In the genomic region with DNA sequence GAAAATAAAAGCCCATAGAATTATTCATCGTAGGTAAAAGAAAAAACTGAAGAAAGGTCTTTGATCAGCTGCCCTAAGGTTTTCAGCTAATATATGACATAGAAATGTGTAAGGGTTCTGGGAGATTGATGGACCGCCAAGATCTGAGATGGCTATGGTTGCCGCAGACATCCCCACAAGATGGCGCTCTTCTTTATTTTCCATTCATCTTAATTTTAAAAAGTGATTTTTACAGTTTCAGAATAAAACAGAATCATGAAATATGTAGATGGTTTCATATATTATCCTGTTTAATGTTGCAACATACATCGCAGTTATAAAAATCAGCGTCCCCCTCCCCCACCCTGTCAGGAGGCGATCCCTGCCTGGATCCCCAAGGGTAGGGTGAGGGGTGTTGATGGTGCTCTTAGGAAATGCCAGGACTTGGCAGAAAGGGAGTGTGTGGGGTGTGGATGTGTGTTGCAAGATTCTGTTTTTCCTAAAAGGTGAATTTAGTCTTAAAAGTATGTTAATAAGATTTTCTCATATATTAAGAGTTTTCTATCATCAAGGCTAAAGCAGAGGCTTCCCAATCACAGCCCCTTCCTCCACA, we compare ENCODE assay signal across 9 cellular contexts.
DNase-seq lines count a peak whose midpoint lies in the region; ATAC-seq, FAIRE-seq and TF ChIP-seq lines count a peak whose summit lies in the region.
"Had no signal": no experiment of that assay in that cellular context is flagged by ENCODE, and none has a peak within 500 bp of the region (broad histone marks: within the 10 kb centered on the region; RNA-seq: fewer than 3 reads in every experiment).

No MANE protein-coding gene starts in this region.

- H3K9me3 Mint-ChIP-seq in activated naive CD8-positive, alpha-beta T cell treated with anti-CD3 and anti-CD28 coated beads, Interleukin-2, amount 50 U/mL, for 24 hours = no peaks in the 10 kb centered on the region
- no peaks in the 10 kb centered on the region for H3K9me3 Mint-ChIP-seq in activated naive CD8-positive, alpha-beta T cell treated with anti-CD3 and anti-CD28 coated beads for 36 hours
- H3K9me3 Mint-ChIP-seq: central memory CD8-positive, alpha-beta T cell had no signal

- H3K9me2 ChIP-seq in PC-9 (ENCODE audit: insufficient read depth) = no peaks in the 10 kb centered on the region

- H3K27me3 Mint-ChIP-seq in activated naive CD8-positive, alpha-beta T cell treated with anti-CD3 and anti-CD28 coated beads, Interleukin-2, amount 50 U/mL, for 24 hours = peaks cover 45% of the 10 kb centered on the region
- peaks cover 53% of the 10 kb centered on the region for H3K27me3 Mint-ChIP-seq in activated naive CD8-positive, alpha-beta T cell treated with anti-CD3 and anti-CD28 coated beads for 36 hours

- no peak overlapping the region for H3K56ac ChIP-seq in mesendoderm (ENCODE audit: low read length)

- peak; percentile 33 for DNase-seq in activated naive CD8-positive, alpha-beta T cell treated with anti-CD3 and anti-CD28 coated beads, Interleukin-2, amount 50 U/mL, for 24 hours
- DNase-seq in activated naive CD8-positive, alpha-beta T cell treated with anti-CD3 and anti-CD28 coated beads for 36 hours = no peak
- no peak for DNase-seq in PC-9
- peak; percentile 8 for DNase-seq in effector CD4-positive, alpha-beta T cell
- no peak for DNase-seq in pancreas
- no peak for DNase-seq in mesendoderm
- no peak for DNase-seq in HuH-7.5 (ENCODE audit: low spot score)
- no peak for DNase-seq in NCI-H345 (lab: John Stamatoyannopoulos, UW)

- intact Hi-C loops in PC-9 (cut with micrococcal nuclease; ENCODE audit: unreplicated experiment) (loop anchor here (1.0 to 5.0 kb wide), 6 partner anchors 116 to 604 kb away; no protein-coding TSS in a partner anchor), pancreas (cut with DNase I) (loop anchor here in 1 of 3 donors (10.0 kb wide), 2 partner anchors 414 to 634 kb away; no protein-coding TSS in a partner anchor)

- 13 to 23% methylated on average over 7 of the region's 7 CpGs for WGBS in pancreas, 2 donors
- WGBS in mesendoderm (ENCODE audit: extremely low coverage, insufficient coverage, low lambda C conversion rate) = no CpG with 5 or more reads among the region's 7 CpGs

- H3K79me2 ChIP-seq in PC-9 (ENCODE audit: low read depth) (no peaks in the 10 kb centered on the region), mesendoderm (ENCODE audit: control insufficient read depth, insufficient read depth, low read length) (no peaks in the 10 kb centered on the region)

- no peak overlapping the region for H3K27ac ChIP-seq in PC-9
- H3K27ac ChIP-seq in pancreas = no peak overlapping the region
- no peak overlapping the region for H3K27ac ChIP-seq in mesendoderm (ENCODE audit: low read depth, low read length)

- H3K36me3 ChIP-seq in PC-9 (ENCODE audit: low read depth) (no peaks in the 10 kb centered on the region), pancreas (no peaks in the 10 kb centered on the region), mesendoderm (ENCODE audit: control insufficient read depth, insufficient read depth, low read length) (no peaks in the 10 kb centered on the region)

- no peak overlapping the region for H2AK5ac ChIP-seq in mesendoderm (ENCODE audit: low read length)

- no peak overlapping the region for H4K8ac ChIP-seq in mesendoderm (ENCODE audit: low read depth, low read length)

- no peak overlapping the region for H3K4me3 Mint-ChIP-seq in activated naive CD8-positive, alpha-beta T cell treated with anti-CD3 and anti-CD28 coated beads, Interleukin-2, amount 50 U/mL, for 24 hours
- H3K4me3 Mint-ChIP-seq in activated naive CD8-positive, alpha-beta T cell treated with anti-CD3 and anti-CD28 coated beads for 36 hours = no peak overlapping the region
- H3K4me3 Mint-ChIP-seq: central memory CD8-positive, alpha-beta T cell had no signal

- no peaks in the 10 kb centered on the region for H3K36me3 Mint-ChIP-seq in activated naive CD8-positive, alpha-beta T cell treated with anti-CD3 and anti-CD28 coated beads, Interleukin-2, amount 50 U/mL, for 24 hours (ENCODE audit: low read depth)
- H3K36me3 Mint-ChIP-seq in activated naive CD8-positive, alpha-beta T cell treated with anti-CD3 and anti-CD28 coated beads for 36 hours = no peaks in the 10 kb centered on the region

- H2BK5ac ChIP-seq in mesendoderm (ENCODE audit: low read length) = no peak overlapping the region

- no peaks in the 10 kb centered on the region for H3K4me1 ChIP-seq in PC-9 (replicated peaks; ENCODE audit: insufficient read depth)
- H3K4me1 ChIP-seq in pancreas = no peaks in the 10 kb centered on the region
- no peaks in the 10 kb centered on the region for H3K4me1 ChIP-seq in mesendoderm (ENCODE audit: control insufficient read depth, low read depth, low read length)

- POLR2A ChIA-PET in PC-9 (lab: Charles Lee; ENCODE audit: unreplicated experiment) = no interaction called here

- no peak overlapping the region for H2BK120ac ChIP-seq in mesendoderm (ENCODE audit: low read depth, low read length)

- H3K4me1 Mint-ChIP-seq in activated naive CD8-positive, alpha-beta T cell treated with anti-CD3 and anti-CD28 coated beads, Interleukin-2, amount 50 U/mL, for 24 hours = no peaks in the 10 kb centered on the region
- peaks cover 2% of the 10 kb centered on the region for H3K4me1 Mint-ChIP-seq in activated naive CD8-positive, alpha-beta T cell treated with anti-CD3 and anti-CD28 coated beads for 36 hours
- H3K4me1 Mint-ChIP-seq: central memory CD8-positive, alpha-beta T cell had no signal

- H3K18ac ChIP-seq in mesendoderm (ENCODE audit: low read length) = no peak overlapping the region

- H3K9ac ChIP-seq in mesendoderm (ENCODE audit: low read length) = no peak overlapping the region

- H3K4me3 ChIP-seq in PC-9 = no peak overlapping the region
- no peak overlapping the region for H3K4me3 ChIP-seq in pancreas
- H3K4me3 ChIP-seq in mesendoderm (ENCODE audit: low read length) = no peak overlapping the region

- H2BK15ac ChIP-seq in mesendoderm (replicated peaks; ENCODE audit: low read depth) = no peak overlapping the region

- ATAC-seq in activated naive CD8-positive, alpha-beta T cell treated with anti-CD3 and anti-CD28 coated beads, Interleukin-2, amount 50 U/mL, for 24 hours = no peak
- ATAC-seq in pancreas = peak in 2 of 4 donors; percentile 37

- H3F3A ChIP-seq in PC-9 (ENCODE audit: insufficient read depth, low read depth) = no peaks in the 10 kb centered on the region

- H2AFZ ChIP-seq in PC-9 = no peak overlapping the region

- H3K9me3 ChIP-seq in PC-9 (ENCODE audit: insufficient read depth, low read depth) (no peaks in the 10 kb centered on the region), pancreas (no peaks in the 10 kb centered on the region)

- no peak overlapping the region for H3K27ac Mint-ChIP-seq in activated naive CD8-positive, alpha-beta T cell treated with anti-CD3 and anti-CD28 coated beads, Interleukin-2, amount 50 U/mL, for 24 hours
- H3K27ac Mint-ChIP-seq in activated naive CD8-positive, alpha-beta T cell treated with anti-CD3 and anti-CD28 coated beads for 36 hours = no peak overlapping the region

- peak; percentile 9 for FAIRE-seq in pancreas (lab: Jason Lieb, UNC)

- TF ChIP-seq CTCF in PC-9 (conservative IDR thresholded peaks at IDR 0.05) (peak; percentile 73), pancreas (IDR thresholded peaks at IDR 0.05) (peak in 3 of 4 donors; percentile 48 to 59 (median 56))

- no peak overlapping the region for H3K4ac ChIP-seq in mesendoderm (ENCODE audit: low read depth, low read length)

- H3K79me1 ChIP-seq in mesendoderm (ENCODE audit: low read length) = no peaks in the 10 kb centered on the region

- no peak overlapping the region for H4K5ac ChIP-seq in mesendoderm (ENCODE audit: low read length)

- H3K4me2 ChIP-seq in PC-9 = no peak overlapping the region
- no peak overlapping the region for H3K4me2 ChIP-seq in mesendoderm (ENCODE audit: low read length)

- H3K27me3 ChIP-seq in PC-9 (ENCODE audit: insufficient read depth, low read depth) (no peaks in the 10 kb centered on the region), pancreas (peaks cover 0 to 25% (median 4%) of the 10 kb centered on the region in 4 donors), mesendoderm (ENCODE audit: insufficient read depth, low read length, poor library complexity) (no peaks in the 10 kb centered on the region)

- no TSS peak for BruUV-seq in PC-9 (replicated peaks; lab: Mats Ljungman, UMichigan)

- H4K20me1 ChIP-seq in PC-9 (ENCODE audit: insufficient read depth) = no peaks in the 10 kb centered on the region

- CTCF ChIA-PET in PC-9 (lab: Charles Lee) = interaction anchor here (0.5 to 1.0 kb wide), 2 partner anchors 192 to 587 kb away, joined by 3 to 6 read pairs; no protein-coding TSS in a partner anchor

- H3K23ac ChIP-seq in mesendoderm (ENCODE audit: low read length) = no peak overlapping the region

Comparison
In these comparisons a context has a peak if more than half of its experiments do, and no peak if none do; other contexts are left out.
1. DNase-seq: peak in activated naive CD8-positive, alpha-beta T cell treated with anti-CD3 and anti-CD28 coated beads, Interleukin-2, amount 50 U/mL, for 24 hours (single experiment) and effector CD4-positive, alpha-beta T cell (single experiment); none in activated naive CD8-positive, alpha-beta T cell treated with anti-CD3 and anti-CD28 coated beads for 36 hours (single experiment), PC-9 (0 of 2), pancreas (0 of 6), mesendoderm (single experiment), HuH-7.5 (single experiment) and NCI-H345 (single experiment).